In the genomic region with DNA sequence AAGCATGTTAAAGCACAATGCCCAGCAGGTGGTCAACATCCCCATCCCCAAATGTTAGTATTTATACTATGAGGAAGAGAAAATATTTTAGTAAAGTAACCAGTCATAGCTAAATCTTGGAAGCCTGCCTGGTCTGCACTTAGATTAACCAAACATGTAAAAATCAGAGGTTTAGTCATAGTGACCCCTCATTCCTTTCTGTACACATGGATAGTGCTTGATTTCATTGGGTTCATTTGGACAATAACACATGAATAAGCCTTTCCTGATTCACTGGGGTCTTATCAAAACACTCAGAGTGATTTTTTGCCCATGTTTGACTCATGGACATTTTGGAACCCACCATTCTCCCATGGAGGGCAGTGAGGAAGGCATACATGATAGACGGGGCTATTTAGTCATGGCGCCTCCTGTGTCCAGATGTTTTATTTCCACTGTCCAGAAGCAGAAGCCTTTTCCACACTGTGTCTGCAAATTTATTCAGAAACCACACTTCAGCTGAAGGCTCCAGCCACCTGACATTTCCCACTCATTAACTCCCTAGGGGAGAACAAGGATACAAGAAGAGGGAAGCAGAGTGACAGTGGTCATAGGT, we compare ENCODE assay signal across 1 cellular context.
A peak's percentile ranks its signal among the peaks of the same experiment; 100 is the strongest.
TF ChIP-seq lines count a peak whose summit lies in the region.

No MANE protein-coding gene starts in this region.

TF ChIP-seq in SK-N-SH, 30 proteins besides CTCF, POLR2A, EP300 and RAD21 (continued from another document):
- TF ChIP-seq, protein P1, sequence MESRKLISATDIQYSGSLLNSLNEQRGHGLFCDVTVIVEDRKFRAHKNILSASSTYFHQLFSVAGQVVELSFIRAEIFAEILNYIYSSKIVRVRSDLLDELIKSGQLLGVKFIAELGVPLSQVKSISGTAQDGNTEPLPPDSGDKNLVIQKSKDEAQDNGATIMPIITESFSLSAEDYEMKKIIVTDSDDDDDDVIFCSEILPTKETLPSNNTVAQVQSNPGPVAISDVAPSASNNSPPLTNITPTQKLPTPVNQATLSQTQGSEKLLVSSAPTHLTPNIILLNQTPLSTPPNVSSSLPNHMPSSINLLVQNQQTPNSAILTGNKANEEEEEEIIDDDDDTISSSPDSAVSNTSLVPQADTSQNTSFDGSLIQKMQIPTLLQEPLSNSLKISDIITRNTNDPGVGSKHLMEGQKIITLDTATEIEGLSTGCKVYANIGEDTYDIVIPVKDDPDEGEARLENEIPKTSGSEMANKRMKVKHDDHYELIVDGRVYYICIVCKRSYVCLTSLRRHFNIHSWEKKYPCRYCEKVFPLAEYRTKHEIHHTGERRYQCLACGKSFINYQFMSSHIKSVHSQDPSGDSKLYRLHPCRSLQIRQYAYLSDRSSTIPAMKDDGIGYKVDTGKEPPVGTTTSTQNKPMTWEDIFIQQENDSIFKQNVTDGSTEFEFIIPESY (IDR thresholded peaks at IDR 0.05; ENCODE audit: borderline replicate concordance, low read depth): no peak
- TF ChIP-seq EZH2phosphoT487 (IDR thresholded peaks at IDR 0.05; ENCODE audit: borderline replicate concordance, low read depth) (no peak), MEF2A (IDR thresholded peaks at IDR 0.05; ENCODE audit: borderline replicate concordance, low read depth) (no peak), FOSL2 (IDR thresholded peaks at IDR 0.05; ENCODE audit: borderline replicate concordance, low read depth) (peak; percentile 69; the same call in 1 of the 2 replicates), YY1 (IDR thresholded peaks at IDR 0.05; ENCODE audit: low read depth) (no peak), TEAD4 (IDR thresholded peaks at IDR 0.05; ENCODE audit: borderline replicate concordance, insufficient read depth) (no peak), SIN3A (IDR thresholded peaks at IDR 0.05; ENCODE audit: borderline replicate concordance, low read depth, low read length) (no peak), JUND (IDR thresholded peaks at IDR 0.05) (0 out of 2 replicates have a peak, but pooled peaks have one; percentile 41), NRF1 (IDR thresholded peaks at IDR 0.05; ENCODE audit: low read depth, low read length) (no peak)
- TF ChIP-seq, protein P2, sequence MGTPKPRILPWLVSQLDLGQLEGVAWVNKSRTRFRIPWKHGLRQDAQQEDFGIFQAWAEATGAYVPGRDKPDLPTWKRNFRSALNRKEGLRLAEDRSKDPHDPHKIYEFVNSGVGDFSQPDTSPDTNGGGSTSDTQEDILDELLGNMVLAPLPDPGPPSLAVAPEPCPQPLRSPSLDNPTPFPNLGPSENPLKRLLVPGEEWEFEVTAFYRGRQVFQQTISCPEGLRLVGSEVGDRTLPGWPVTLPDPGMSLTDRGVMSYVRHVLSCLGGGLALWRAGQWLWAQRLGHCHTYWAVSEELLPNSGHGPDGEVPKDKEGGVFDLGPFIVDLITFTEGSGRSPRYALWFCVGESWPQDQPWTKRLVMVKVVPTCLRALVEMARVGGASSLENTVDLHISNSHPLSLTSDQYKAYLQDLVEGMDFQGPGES (IDR thresholded peaks at IDR 0.05; ENCODE audit: low read depth, low read length): no peak
- TF ChIP-seq, protein P3, sequence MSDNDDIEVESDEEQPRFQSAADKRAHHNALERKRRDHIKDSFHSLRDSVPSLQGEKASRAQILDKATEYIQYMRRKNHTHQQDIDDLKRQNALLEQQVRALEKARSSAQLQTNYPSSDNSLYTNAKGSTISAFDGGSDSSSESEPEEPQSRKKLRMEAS (IDR thresholded peaks at IDR 0.05; ENCODE audit: low read depth): no peak
